ENCODE assay signal across 8 cellular contexts in the genomic region with DNA sequence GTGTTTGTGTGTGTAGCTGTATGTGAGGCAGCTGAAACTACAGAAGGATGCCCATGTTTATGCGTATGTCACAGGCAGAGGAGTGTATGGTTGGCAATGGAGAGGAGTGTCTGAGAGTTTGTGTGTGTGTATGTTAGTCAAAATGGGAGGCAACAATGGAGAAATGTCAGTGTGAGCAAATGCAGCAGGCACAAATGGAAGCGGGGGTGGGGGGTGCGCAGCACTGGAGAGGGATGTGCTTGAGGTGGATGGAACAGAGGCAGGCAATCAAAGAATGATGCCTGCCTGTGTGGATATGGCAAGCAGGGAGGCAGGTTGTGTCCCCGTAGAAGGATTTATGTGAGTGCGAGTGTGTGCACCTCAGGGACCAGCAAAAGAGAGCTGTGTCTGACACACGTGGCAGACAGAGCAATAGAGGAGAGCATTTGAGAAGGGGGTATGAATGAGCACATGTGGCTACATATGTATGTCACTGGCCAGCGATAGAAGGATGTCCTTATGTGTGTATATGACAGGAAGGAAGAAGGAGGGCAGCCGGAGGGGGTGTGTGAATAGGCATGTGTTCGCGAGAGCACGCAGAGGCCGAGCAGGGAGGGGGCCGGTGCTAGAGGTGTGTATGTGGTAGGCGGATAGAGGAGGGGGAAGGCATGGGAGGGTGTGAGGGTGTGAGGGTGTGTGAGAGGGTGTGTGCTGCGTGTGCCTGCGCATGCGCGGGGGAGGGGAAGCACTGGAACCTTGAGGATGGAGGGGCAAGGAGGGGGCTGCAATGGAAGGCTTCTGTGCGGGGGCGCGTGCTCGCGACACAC. TPM values are rescaled to one million over a fixed set of nuclear protein-coding genes. Genes with fewer than 3 reads are reported as not detected.
DNase-seq lines count a peak whose midpoint lies in the region; ATAC-seq and TF ChIP-seq lines count a peak whose summit lies in the region.

No MANE protein-coding gene starts in this region.

- H3K27me3 Mint-ChIP-seq in activated CD4-positive, alpha-beta memory T cell treated with anti-CD3 and anti-CD28 coated beads for 36 hours = no peaks in the 10 kb centered on the region
- no peaks in the 10 kb centered on the region for H3K27me3 Mint-ChIP-seq in effector memory CD8-positive, alpha-beta T cell

- POLR2A ChIA-PET in AG04450 (lab: Yijun Ruan, JAX) = interaction anchor here (0.7 kb wide), 1 partner anchor 1008 kb away, joined by 19 read pairs; no protein-coding TSS in a partner anchor
- POLR2A ChIA-PET in activated CD4-positive, alpha-beta memory T cell treated with anti-CD3 and anti-CD28 coated beads for 36 hours (lab: Charles Lee) = no interaction called here

- no peak for DNase-seq in AG04450 (ENCODE audit: low read depth, low spot score)
- DNase-seq in NCI-H128 (lab: John Stamatoyannopoulos, UW; ENCODE audit: unreplicated experiment) = peak; percentile 3
- DNase-seq in activated CD4-positive, alpha-beta memory T cell treated with anti-CD3 and anti-CD28 coated beads for 36 hours = peak; percentile 70
- DNase-seq in effector memory CD8-positive, alpha-beta T cell = peak; percentile 36 to 46 (median 37)
- DNase-seq in stimulated activated CD8-positive, alpha-beta memory T cell treated with anti-CD3 and anti-CD28 coated beads, Interleukin-4, amount 100 ng/mL, for 24 hours (ENCODE audit: low read depth) = peak; percentile 28
- no peak for DNase-seq in T1000 (lab: John Stamatoyannopoulos, UW)

- peaks cover 2% of the 10 kb centered on the region for H3K27me3 ChIP-seq in AG04450 (ENCODE audit: control insufficient read depth, insufficient read depth, low read length)
- H3K27me3 ChIP-seq in mononuclear cell (ENCODE audit: insufficient read depth, low read length) = no peaks in the 10 kb centered on the region

- intact Hi-C loops in activated CD4-positive, alpha-beta memory T cell treated with anti-CD3 and anti-CD28 coated beads for 36 hours (cut with micrococcal nuclease) = loop anchor here (2.0 to 10.0 kb wide), 2 partner anchors 335 to 659 kb away; a partner anchor contains a TSS

- H3K4me1 ChIP-seq in mononuclear cell (ENCODE audit: insufficient read depth, low read length) = no peaks in the 10 kb centered on the region

- peaks cover 36% of the 10 kb centered on the region for H3K4me1 Mint-ChIP-seq in activated CD4-positive, alpha-beta memory T cell treated with anti-CD3 and anti-CD28 coated beads for 36 hours (ENCODE audit: low read depth)
- H3K4me1 Mint-ChIP-seq in effector memory CD8-positive, alpha-beta T cell (ENCODE audit: low read depth in 2 of 2) = peaks cover 27 to 36% of the 10 kb centered on the region in 2 donors

- H3K4me3 ChIP-seq in AG04450 (ENCODE audit: low read depth, low read length) (peak overlapping the region; percentile 81), mononuclear cell (ENCODE audit: low read length) (peak overlapping the region; percentile 52)

- H3K36me3 Mint-ChIP-seq in activated CD4-positive, alpha-beta memory T cell treated with anti-CD3 and anti-CD28 coated beads for 36 hours = peaks cover 14% of the 10 kb centered on the region
- H3K36me3 Mint-ChIP-seq in effector memory CD8-positive, alpha-beta T cell (ENCODE audit: insufficient read depth) = peaks cover 13% of the 10 kb centered on the region

- H3K9me3 ChIP-seq in AG04450 (ENCODE audit: control insufficient read depth, insufficient read depth, low read length) (no peaks in the 10 kb centered on the region), mononuclear cell (ENCODE audit: low read depth, low read length) (no peaks in the 10 kb centered on the region)

- no peak for TF ChIP-seq CTCF in AG04450 (IDR thresholded peaks at IDR 0.05; ENCODE audit: low read depth, low read length)

- H3K27ac ChIP-seq in AG04450 (ENCODE audit: low read depth, low read length) = no peak overlapping the region

- H3K9me3 Mint-ChIP-seq in activated CD4-positive, alpha-beta memory T cell treated with anti-CD3 and anti-CD28 coated beads for 36 hours = no peaks in the 10 kb centered on the region
- H3K9me3 Mint-ChIP-seq in effector memory CD8-positive, alpha-beta T cell = no peaks in the 10 kb centered on the region

- peak overlapping the region; percentile 73 for H3K4me3 Mint-ChIP-seq in activated CD4-positive, alpha-beta memory T cell treated with anti-CD3 and anti-CD28 coated beads for 36 hours
- peak overlapping the region; percentile 78 to 90 for H3K4me3 Mint-ChIP-seq in effector memory CD8-positive, alpha-beta T cell

- ATAC-seq in GM19351 (IDR thresholded peaks at IDR 0.05; ENCODE audit: unreplicated experiment) = peak; percentile 51
- ATAC-seq in effector memory CD8-positive, alpha-beta T cell (replicated peaks) = peak; percentile 78

- H3K27ac Mint-ChIP-seq in activated CD4-positive, alpha-beta memory T cell treated with anti-CD3 and anti-CD28 coated beads for 36 hours = peak overlapping the region; percentile 28
- peak overlapping the region; percentile 86 to 87 for H3K27ac Mint-ChIP-seq in effector memory CD8-positive, alpha-beta T cell

- CTCF ChIA-PET in AG04450 (lab: Charles Lee) = no interaction called here
- CTCF ChIA-PET in activated CD4-positive, alpha-beta memory T cell treated with anti-CD3 and anti-CD28 coated beads for 36 hours (lab: Charles Lee) = no interaction called here

RNA-seq across cellular contexts. Expression of a gene that starts 1.1 kb away (rescaled TPM):
- 25.7 and 30.7 TPM in 2 replicates for polyA plus RNA-seq in AG04450 (2011; rRNA removed)
- 29.3 and 32.8 TPM in 2 replicates for polyA minus RNA-seq in AG04450 (2011; rRNA and poly(A)+ RNA removed)
- total RNA-seq in activated CD4-positive, alpha-beta memory T cell treated with anti-CD3 and anti-CD28 coated beads for 36 hours = 10 to 100 TPM; 20.7 to 22.1 TPM
- total RNA-seq in mononuclear cell = 15.8 TPM

Comparison
In these comparisons a context has a peak if more than half of its experiments do, and no peak if none do; other contexts are left out.
1. DNase-seq: peak in NCI-H128 (single experiment), activated CD4-positive, alpha-beta memory T cell treated with anti-CD3 and anti-CD28 coated beads for 36 hours (single experiment), effector memory CD8-positive, alpha-beta T cell (3 of 3) and stimulated activated CD8-positive, alpha-beta memory T cell treated with anti-CD3 and anti-CD28 coated beads, Interleukin-4, amount 100 ng/mL, for 24 hours (single experiment); none in AG04450 (single experiment) and T1000 (single experiment).